8 cellular contexts compared by ENCODE assay signal in genomic region chrX:137432609-137433008, GRCh38.
DNase-seq lines count a peak whose midpoint lies in the region; ATAC-seq and TF ChIP-seq lines count a peak whose summit lies in the region.

No MANE protein-coding gene starts in this region.

- peak; percentile 21 for ATAC-seq in WTC11
- ATAC-seq in HG02840 (IDR thresholded peaks at IDR 0.05; ENCODE audit: low FRiP score, unreplicated experiment) = no peak
- no peak for ATAC-seq in GM21423 (IDR thresholded peaks at IDR 0.05; ENCODE audit: unreplicated experiment)

- TF ChIP-seq CTCF in WTC11 (IDR thresholded peaks at IDR 0.05) (peak; percentile 44), neural progenitor cell (IDR thresholded peaks at IDR 0.05) (peak; percentile 65)

- peaks cover 14% of the 10 kb centered on the region for H3K9me3 Mint-ChIP-seq in WTC11
- peaks cover 34% of the 10 kb centered on the region for H3K9me3 Mint-ChIP-seq in neural progenitor cell
- H3K9me3 Mint-ChIP-seq in immature natural killer cell = peaks cover 0 to 7% (median 0%) of the 10 kb centered on the region in 6 donors

- no peak overlapping the region for H3K27ac ChIP-seq in neural progenitor cell

- peak; percentile 10 for DNase-seq in SKM-1 treated with dmso at 0.1 percent for 144 hours (lab: John Stamatoyannopoulos, UW; ENCODE audit: unreplicated experiment)
- no peak for DNase-seq in SKM-1 (lab: John Stamatoyannopoulos, UW; ENCODE audit: unreplicated experiment)
- DNase-seq in Jurkat, Clone E6-1 (ENCODE audit: low read depth, low spot score) = peak; percentile 41
- peak; percentile 52 for DNase-seq in WTC11 (ENCODE audit: low spot score)
- DNase-seq in neural progenitor cell (ENCODE audit: low spot score) = peak; percentile 51
- no peak for DNase-seq in immature natural killer cell

- CTCF ChIA-PET in WTC11 (lab: Charles Lee) = interaction anchor here (0.7 to 4.2 kb wide), 12 partner anchors 49 to 593 kb away, joined by 3 to 27 read pairs (median 4); no protein-coding TSS in a partner anchor

- H2AFZ ChIP-seq in neural progenitor cell (replicated peaks) = no peak overlapping the region

- peaks cover 27% of the 10 kb centered on the region for H3K4me1 Mint-ChIP-seq in WTC11
- peaks cover 46% of the 10 kb centered on the region for H3K4me1 Mint-ChIP-seq in neural progenitor cell
- H3K4me1 Mint-ChIP-seq in immature natural killer cell = peaks cover 0 to 5% of the 10 kb centered on the region in 2 donors

- H3K79me2 ChIP-seq in neural progenitor cell (ENCODE audit: low read depth) = no peaks in the 10 kb centered on the region

- H3K4me3 ChIP-seq in Jurkat, Clone E6-1 (ENCODE audit: low read length) = no peak overlapping the region
- H3K4me3 ChIP-seq in neural progenitor cell = no peak overlapping the region

- peaks cover 27% of the 10 kb centered on the region for H3K27me3 ChIP-seq in neural progenitor cell

- POLR2A ChIA-PET in WTC11 (lab: Charles Lee) = no interaction called here

- H3K27me3 Mint-ChIP-seq in WTC11 (ENCODE audit: low read depth) (peaks cover 14% of the 10 kb centered on the region), neural progenitor cell (ENCODE audit: insufficient read depth, low read depth) (peaks cover 4% of the 10 kb centered on the region), immature natural killer cell (ENCODE audit: low read depth in 3 of 3) (peaks cover 6 to 19% (median 14%) of the 10 kb centered on the region in 3 donors)

- no peaks in the 10 kb centered on the region for H3K36me3 ChIP-seq in neural progenitor cell

- H3K4me3 Mint-ChIP-seq in WTC11 (no peak overlapping the region), neural progenitor cell (no peak overlapping the region), immature natural killer cell (no peak overlapping the region)

- no peak overlapping the region for H3K9ac ChIP-seq in neural progenitor cell

- H3K36me3 Mint-ChIP-seq in WTC11 (peaks cover 3% of the 10 kb centered on the region), neural progenitor cell (peaks cover 12% of the 10 kb centered on the region), immature natural killer cell (peaks cover 0 to 4% (median 0%) of the 10 kb centered on the region in 3 donors)

- H3K27ac Mint-ChIP-seq in WTC11 = no peak overlapping the region
- no peak overlapping the region for H3K27ac Mint-ChIP-seq in neural progenitor cell
- H3K27ac Mint-ChIP-seq in immature natural killer cell = no peak overlapping the region

- H3K4me2 ChIP-seq in neural progenitor cell = no peak overlapping the region

- no peaks in the 10 kb centered on the region for H3K9me3 ChIP-seq in neural progenitor cell (ENCODE audit: low read depth)

- H3F3A ChIP-seq in neural progenitor cell (ENCODE audit: low read depth) = peaks cover 4% of the 10 kb centered on the region

- no peaks in the 10 kb centered on the region for H4K20me1 ChIP-seq in neural progenitor cell (ENCODE audit: low read depth)

- H3K4me1 ChIP-seq in neural progenitor cell = peaks cover 21% of the 10 kb centered on the region

TF ChIP-seq in WTC11, 78 proteins besides CTCF, POLR2A, EP300 and RAD21 (continues in another document):
- no peak for TF ChIP-seq ZNF396 (CRISPR knock-in tag; IDR thresholded peaks at IDR 0.05; ENCODE audit: borderline replicate concordance)
- TF ChIP-seq SOX15 (CRISPR knock-in tag; IDR thresholded peaks at IDR 0.05) = no peak
- no peak for TF ChIP-seq SP1 (CRISPR knock-in tag; conservative IDR thresholded peaks at IDR 0.05)
- TF ChIP-seq FOXP4 (CRISPR knock-in tag; IDR thresholded peaks at IDR 0.05) = no peak
- TF ChIP-seq OVOL2 (CRISPR knock-in tag; IDR thresholded peaks at IDR 0.05; ENCODE audit: borderline replicate concordance) = no peak
- TF ChIP-seq NR2C2 (CRISPR knock-in tag; IDR thresholded peaks at IDR 0.05) = no peak
- TF ChIP-seq E2F1 (CRISPR knock-in tag; IDR thresholded peaks at IDR 0.05) = no peak
- no peak for TF ChIP-seq ZBTB43 (CRISPR knock-in tag; IDR thresholded peaks at IDR 0.05)
- TF ChIP-seq ATF6 (CRISPR knock-in tag; IDR thresholded peaks at IDR 0.05) = no peak
- no peak for TF ChIP-seq ZNF232 (CRISPR knock-in tag; IDR thresholded peaks at IDR 0.05)
- no peak for TF ChIP-seq AR (CRISPR knock-in tag; IDR thresholded peaks at IDR 0.05)
- no peak for TF ChIP-seq MLX (CRISPR knock-in tag; IDR thresholded peaks at IDR 0.05)
- TF ChIP-seq ZNF121 (CRISPR knock-in tag; IDR thresholded peaks at IDR 0.05) = no peak
- no peak for TF ChIP-seq GABPB1 (CRISPR knock-in tag; IDR thresholded peaks at IDR 0.05)
- TF ChIP-seq NR1H2 (CRISPR knock-in tag; IDR thresholded peaks at IDR 0.05) = no peak
- TF ChIP-seq CBFB (CRISPR knock-in tag; IDR thresholded peaks at IDR 0.05; ENCODE audit: low read depth) = no peak

Comparison
In these comparisons a context has a peak if more than half of its experiments do, and no peak if none do; other contexts are left out.
1. DNase-seq: peak in SKM-1 treated with dmso at 0.1 percent for 144 hours (single experiment), Jurkat, Clone E6-1 (single experiment), WTC11 (single experiment) and neural progenitor cell (single experiment); none in SKM-1 (single experiment) and immature natural killer cell (0 of 3).